In the genomic region with DNA sequence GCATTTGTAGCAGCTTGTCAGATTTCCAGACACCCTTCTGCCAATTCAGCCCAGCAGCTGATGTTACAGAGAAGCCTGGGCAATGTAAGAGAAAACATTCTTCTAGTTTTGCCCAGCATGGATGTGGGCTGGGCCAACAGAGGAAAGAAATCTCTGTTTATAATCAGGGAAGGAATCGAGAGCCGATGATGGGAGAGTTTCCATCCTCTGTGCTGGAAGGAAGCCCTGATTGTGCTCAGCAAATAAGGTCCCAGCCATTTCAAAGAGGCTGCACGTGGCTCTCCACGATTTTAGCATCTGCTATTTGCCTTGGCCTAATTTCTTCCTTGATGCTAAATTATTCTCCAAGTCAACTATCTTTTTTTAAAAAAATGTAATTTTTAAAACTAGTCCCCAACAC, we compare ENCODE assay signal across 17 cellular contexts.
A peak's percentile ranks its signal among the peaks of the same experiment; 100 is the strongest.
DNase-seq lines count a peak whose midpoint lies in the region; ATAC-seq, FAIRE-seq and TF ChIP-seq lines count a peak whose summit lies in the region.
"Had no signal": no experiment of that assay in that cellular context is flagged by ENCODE, and none has a peak within 500 bp of the region (broad histone marks: within the 10 kb centered on the region; RNA-seq: fewer than 3 reads in every experiment).

No MANE protein-coding gene starts in this region.

- H3K9me3 ChIP-seq in mammary epithelial cell (replicated peaks; ENCODE audit: insufficient read depth, low read length) (no peaks in the 10 kb centered on the region), breast epithelium (no peaks in the 10 kb centered on the region), suprapubic skin (no peaks in the 10 kb centered on the region)
- H3K9me3 ChIP-seq: BLaER1, Caco-2 had no signal

- H3K4me1 ChIP-seq in mammary epithelial cell (ENCODE audit: insufficient read depth, low read length) = peaks cover 39% of the 10 kb centered on the region
- H3K4me1 ChIP-seq in breast epithelium = no peaks in the 10 kb centered on the region
- peaks cover 16% of the 10 kb centered on the region for H3K4me1 ChIP-seq in suprapubic skin
- H3K4me1 ChIP-seq: BLaER1 had no signal

- no peak overlapping the region for H3K4me2 ChIP-seq in mammary epithelial cell (ENCODE audit: insufficient read depth, low read depth, low read length)
- H3K4me2 ChIP-seq: BLaER1, GM23338 had no signal

- DNase-seq in mammary epithelial cell (no peak), breast epithelium (ENCODE audit: low spot score in 2 of 2) (no peak), globus pallidus (ENCODE audit: low spot score) (peak; percentile 18), sciatic nerve (ENCODE audit: low spot score) (no peak), suprapubic skin (ENCODE audit: low spot score in 2 of 2) (no peak), DMS153 (lab: John Stamatoyannopoulos, UW) (no peak), GM19239 (ENCODE audit: insufficient read length, low spot score) (no peak), D341Med (ENCODE audit: low spot score) (no peak)
- DNase-seq: Caco-2; CD8-positive, alpha-beta memory T cell; H7 had no signal

- H3K27me3 ChIP-seq in mammary epithelial cell (ENCODE audit: insufficient read depth, low read length) (no peaks in the 10 kb centered on the region), breast epithelium (no peaks in the 10 kb centered on the region), suprapubic skin (no peaks in the 10 kb centered on the region)
- H3K27me3 ChIP-seq: BLaER1 had no signal

- TF ChIP-seq CTCF in mammary epithelial cell (conservative IDR thresholded peaks at IDR 0.05 in 1 of 2, IDR thresholded peaks at IDR 0.05 in 1 of 2; ENCODE audit: extremely low read depth in 1 of 2, insufficient read depth in 1 of 2, low read depth in 1 of 2, low read length in 2 of 2) (no peak), breast epithelium (IDR thresholded peaks at IDR 0.05) (no peak), suprapubic skin (IDR thresholded peaks at IDR 0.05) (no peak)

- BruUV-seq in mammary epithelial cell (replicated peaks; lab: Mats Ljungman, UMichigan) = no TSS peak

- intact Hi-C loops in mammary epithelial cell (cut with micrococcal nuclease) (no loop called here), breast epithelium (cut with DNase I; ENCODE audit: low total_unique reads) (loop anchor here (10.0 kb wide), 1 partner anchor 661 kb away; no protein-coding TSS in a partner anchor), sciatic nerve (cut with DNase I) (no loop called here)

- H2AFZ ChIP-seq in mammary epithelial cell (ENCODE audit: low read depth, low read length) = peak overlapping the region; percentile 66
- H2AFZ ChIP-seq: GM23338 had no signal

- H3K36me3 ChIP-seq in mammary epithelial cell (ENCODE audit: insufficient read depth, low read length) (no peaks in the 10 kb centered on the region), breast epithelium (no peaks in the 10 kb centered on the region), suprapubic skin (no peaks in the 10 kb centered on the region)
- H3K36me3 ChIP-seq: BLaER1 had no signal

- dilution Hi-C loops in mammary epithelial cell (cut with HindIII; ENCODE audit: low sequenced_read_pairs) = no loop called here

- FAIRE-seq in GM19239 (lab: Jason Lieb, UNC) = no peak
- FAIRE-seq: GM12878, GM18507 had no signal

- no peak overlapping the region for H3K27ac ChIP-seq in mammary epithelial cell (ENCODE audit: insufficient read depth, low read depth, low read length)
- H3K27ac ChIP-seq in breast epithelium = peak overlapping the region in 1 of 2 donors; percentile 52
- peak overlapping the region; percentile 27 for H3K27ac ChIP-seq in suprapubic skin
- H3K27ac ChIP-seq: 22Rv1, BLaER1, HL-60 had no signal

- no peak for TF ChIP-seq EP300 in suprapubic skin (IDR thresholded peaks at IDR 0.05)

- no peaks in the 10 kb centered on the region for H3K79me2 ChIP-seq in mammary epithelial cell (ENCODE audit: insufficient read depth, low read length)

- WGBS in mammary epithelial cell (ENCODE audit: low coverage, missing lambda C conversion rate) = 76% methylated on average over 4 of the region's 4 CpGs
- 39% methylated on average over 4 of the region's 4 CpGs for WGBS in suprapubic skin

- no peak for TF ChIP-seq POLR2A in breast epithelium (IDR thresholded peaks at IDR 0.05)
- TF ChIP-seq POLR2A in suprapubic skin (IDR thresholded peaks at IDR 0.05) = no peak

- H3K9ac ChIP-seq in mammary epithelial cell (ENCODE audit: insufficient read depth, low read length) = no peak overlapping the region
- H3K9ac ChIP-seq: BLaER1 had no signal

- H3K4me3 ChIP-seq in mammary epithelial cell (replicated peaks in 1 of 3; ENCODE audit: insufficient read depth in 1 of 3, low read depth in 2 of 3, low read length in 3 of 3) (no peak overlapping the region), breast epithelium (no peak overlapping the region), suprapubic skin (no peak overlapping the region)
- H3K4me3 ChIP-seq: BLaER1, GM12878, GM23338 had no signal

- ATAC-seq in sciatic nerve = peak; percentile 87
- ATAC-seq: GM12878, GM23338 had no signal

- in situ Hi-C loops in mammary epithelial cell (cut with MboI; ENCODE audit: low sequenced_read_pairs in 2 of 2) = no loop called here

- no peaks in the 10 kb centered on the region for H4K20me1 ChIP-seq in mammary epithelial cell (ENCODE audit: insufficient read depth, low read length)
- H4K20me1 ChIP-seq: BLaER1 had no signal

- CTCF ChIA-PET in mammary epithelial cell (lab: Charles Lee; ENCODE audit: low non-redundant PET) = no interaction called here
